ENCODE assay signal across 1 cellular context in the genomic region with DNA sequence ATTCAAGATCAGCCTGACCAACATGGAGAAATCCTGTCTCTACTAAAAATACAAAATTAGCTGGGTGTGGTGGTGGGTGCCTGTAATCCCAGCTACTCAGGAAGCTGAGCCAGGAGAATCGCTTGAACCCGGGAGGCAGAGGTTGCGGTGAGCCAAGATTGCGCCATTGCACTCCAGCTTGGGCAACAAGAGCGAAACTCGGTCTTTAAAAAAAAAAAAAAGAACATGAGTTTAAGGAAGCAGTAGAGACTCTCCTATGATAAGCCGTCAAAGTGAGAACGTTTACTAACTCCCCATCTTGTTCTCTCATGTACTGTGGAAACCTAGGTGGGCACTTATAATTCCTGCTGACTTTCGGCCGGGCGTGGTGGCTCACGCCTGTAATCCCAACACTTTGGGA.
TF ChIP-seq lines count a peak whose summit lies in the region.

No MANE protein-coding gene starts in this region.

TF ChIP-seq in K562, 482 proteins besides CTCF, POLR2A, EP300 and RAD21:
- peak; percentile 53 for TF ChIP-seq CEBPB (tag; IDR thresholded peaks at IDR 0.05)
- 0 out of 2 replicates have a peak, but pooled peaks have one; percentile 18 for TF ChIP-seq CEBPG (CRISPR knock-in tag; IDR thresholded peaks at IDR 0.05)
- peak; percentile 56 to 73; a peak in 3 of 4 replicates for TF ChIP-seq CEBPG (tag; conservative IDR thresholded peaks at IDR 0.05 in 1 of 2, IDR thresholded peaks at IDR 0.05 in 1 of 2)
